In the genomic region with DNA sequence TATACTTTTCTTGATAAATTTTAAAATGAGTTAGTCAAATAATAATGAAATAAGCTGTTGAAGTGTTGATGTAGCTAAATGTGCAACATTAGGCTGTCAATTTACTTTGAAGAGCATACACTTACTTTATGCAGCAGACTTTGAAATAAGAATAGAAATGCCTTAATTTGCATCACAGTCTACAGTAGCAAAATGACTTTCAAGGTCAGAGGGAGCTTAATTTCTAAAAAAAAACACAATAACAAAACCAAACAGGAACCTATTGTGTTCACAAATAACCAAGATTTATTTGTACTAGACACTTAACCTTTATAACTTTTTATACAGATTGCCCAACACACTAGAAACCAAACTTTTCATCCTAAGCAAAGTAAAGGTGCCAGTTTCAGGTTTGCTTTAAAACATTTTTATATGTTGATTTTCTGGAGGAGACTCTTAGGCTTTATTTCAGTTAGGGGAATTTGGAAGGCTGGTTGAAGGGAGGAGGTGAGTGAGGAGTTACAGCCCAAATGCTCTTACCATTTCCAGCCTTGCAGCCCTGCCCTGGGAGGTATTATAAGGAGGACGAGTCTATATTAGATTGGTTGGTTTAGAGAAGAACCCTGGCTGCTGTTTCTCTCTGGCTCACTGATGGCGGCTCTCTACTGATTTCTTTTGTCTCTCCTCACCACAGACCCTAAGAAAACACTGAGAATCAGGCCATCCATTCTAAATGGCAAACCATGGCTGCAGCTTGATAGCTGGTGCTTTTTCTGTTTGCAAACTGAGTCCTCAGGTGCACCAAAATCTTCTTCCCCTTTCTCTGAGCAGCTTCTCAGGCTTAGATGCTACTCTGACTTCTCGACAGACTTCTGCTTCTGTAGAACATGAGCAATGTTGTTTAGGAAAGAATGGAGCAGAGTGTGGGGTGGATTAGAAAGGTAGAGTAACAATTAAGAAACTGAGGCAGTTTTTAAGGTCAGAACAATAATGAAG, we compare ENCODE assay signal across 12 cellular contexts. TPM values are rescaled to one million over a fixed set of nuclear protein-coding genes. Genes with fewer than 3 reads are reported as not detected.
DNase-seq lines count a peak whose midpoint lies in the region; ATAC-seq, FAIRE-seq and TF ChIP-seq lines count a peak whose summit lies in the region.
"Had no signal": no experiment of that assay in that cellular context is flagged by ENCODE, and none has a peak within 500 bp of the region (broad histone marks: within the 10 kb centered on the region; RNA-seq: fewer than 3 reads in every experiment).

No MANE protein-coding gene starts in this region.

- POLR2A ChIA-PET in H1 (lab: Charles Lee; ENCODE audit: partially characterized antibody), result interaction anchor here (1.3 to 1.4 kb wide), 2 partner anchors 10 to 54 kb away, joined by 3 to 4 read pairs; no protein-coding TSS in a partner anchor

- no peaks in the 10 kb centered on the region for H3K79me1 ChIP-seq in H1 (ENCODE audit: low read depth, low read length)

- no peak overlapping the region for H3K23ac ChIP-seq in H1 (ENCODE audit: insufficient read length)

- H3K23me2 ChIP-seq in H1 (ENCODE audit: low read depth, low read length), result no peaks in the 10 kb centered on the region; the same call in 1 of the 2 replicates

- H2BK15ac ChIP-seq in H1 (ENCODE audit: low read length), result peak overlapping the region; percentile 23; the same call in 1 of the 2 replicates

- H2BK20ac ChIP-seq in H1 (ENCODE audit: low read length), result no peak overlapping the region

- H4K5ac ChIP-seq in H1 (ENCODE audit: insufficient read length, low read depth, low read length), result no peak overlapping the region

- WGBS in H1 (ENCODE audit: extremely low coverage in 1 of 2, insufficient coverage in 1 of 2, insufficient read length in 1 of 2, insufficient replicate concordance in 2 of 2, low coverage in 1 of 2, low lambda C conversion rate in 2 of 2, missing lambda C conversion rate in 1 of 2), 2 experiments, result 81% methylated on average over 3 of the region's 3 CpGs; no CpG with 5 or more reads in 1 of the 2 experiments
- 88 to 95% (median 90%) methylated on average over 3 of the region's 3 CpGs for WGBS in psoas muscle, 3 donors

- H3K4me1 ChIP-seq in H1 (replicated peaks in 1 of 4; ENCODE audit: control insufficient read depth in 3 of 4, insufficient read depth in 4 of 4, low read length in 3 of 4) (peaks cover 0 to 10% (median 2%) of the 10 kb centered on the region in 4 experiments; a peak in 2 of 7 replicates), psoas muscle (no peaks in the 10 kb centered on the region)
- H3K4me1 ChIP-seq: heart right ventricle had no signal

- H4K8ac ChIP-seq in H1 (ENCODE audit: extremely low read depth, insufficient read depth, low read length), result no peak overlapping the region

- CTCF ChIA-PET in H1 (lab: Charles Lee; ENCODE audit: partially characterized antibody), result interaction anchor here (1.3 to 1.6 kb wide), 2 partner anchors 10 to 31 kb away, joined by 4 to 5 read pairs; no protein-coding TSS in a partner anchor

- H2AK5ac ChIP-seq in H1 (ENCODE audit: low read depth, low read length), result no peak overlapping the region

- no peak for DNase-seq in H1 (ENCODE audit: low read depth in 1 of 2, low spot score in 2 of 2)
- no peak for DNase-seq in cerebellar cortex (ENCODE audit: low spot score)
- DNase-seq in psoas muscle, result no peak
- DNase-seq in activated T-cell treated with anti-CD3 and anti-CD28 coated beads, Interleukin-2, amount 50 U/mL, for 48 hours, result no peak
- no peak for DNase-seq in inferior parietal cortex (ENCODE audit: extremely low spot score)
- DNase-seq: activated CD4-positive, CD25-positive, alpha-beta regulatory T cell; H7; heart right ventricle; stimulated activated naive CD4-positive, alpha-beta T cell treated with Interleukin-2 at 50 U/mL for 16 hours had no signal

- no peak overlapping the region for H3K56ac ChIP-seq in H1 (replicated peaks; ENCODE audit: insufficient read length, low read depth, low read length)

- H4K20me1 ChIP-seq in H1 (replicated peaks in 1 of 2; ENCODE audit: control insufficient read depth in 1 of 2, insufficient read depth in 2 of 2, low read length in 2 of 2), result no peaks in the 10 kb centered on the region

- no peak for TF ChIP-seq CTCF in H1 (IDR thresholded peaks at IDR 0.05; ENCODE audit: control extremely low read depth in 1 of 3, insufficient read depth in 1 of 3, low read depth in 1 of 3, low read length in 3 of 3)
- TF ChIP-seq CTCF in psoas muscle (IDR thresholded peaks at IDR 0.05), result no peak

- no peak overlapping the region for H3K4ac ChIP-seq in H1 (replicated peaks; ENCODE audit: insufficient read length, low read depth, low read length)

- H3K36me3 ChIP-seq in H1 (ENCODE audit: control insufficient read depth in 2 of 4, insufficient read depth in 4 of 4, low read length in 3 of 4), result no peaks in the 10 kb centered on the region
- H3K36me3 ChIP-seq in psoas muscle (ENCODE audit: insufficient read depth in 1 of 2, low read depth in 1 of 2), result no peaks in the 10 kb centered on the region
- H3K36me3 ChIP-seq: heart right ventricle had no signal

- no peak for TF ChIP-seq EP300 in H1 (IDR thresholded peaks at IDR 0.05; ENCODE audit: borderline replicate concordance in 1 of 2, low read depth in 2 of 2, low read length in 2 of 2)

- no peak for TF ChIP-seq RAD21 in H1 (IDR thresholded peaks at IDR 0.05 in 1 of 2, conservative IDR thresholded peaks at IDR 0.05 in 1 of 2; ENCODE audit: low read depth in 2 of 2, low read length in 2 of 2)

- H2BK5ac ChIP-seq in H1 (ENCODE audit: low read depth, low read length), result peak overlapping the region; percentile 13; the same call in 1 of the 2 replicates

- peak overlapping the region; percentile 73; the same call in 1 of the 2 replicates for H3K18ac ChIP-seq in H1 (ENCODE audit: extremely low read depth, low read length)

- no peak for FAIRE-seq in H1 (lab: Jason Lieb, UNC)

- H2BK120ac ChIP-seq in H1 (replicated peaks; ENCODE audit: low read depth, low read length), result no peak overlapping the region

- no peaks in the 10 kb centered on the region for H3K79me2 ChIP-seq in H1 (ENCODE audit: control insufficient read depth in 1 of 2, insufficient read depth in 2 of 2, low read length in 2 of 2)

- H2AFZ ChIP-seq in H1 (ENCODE audit: low read length), result no peak overlapping the region

- H3K4me3 ChIP-seq in H1 (ENCODE audit: extremely low read depth in 1 of 4, insufficient read depth in 2 of 4, low read depth in 3 of 4, low read length in 4 of 4) (no peak overlapping the region), psoas muscle (no peak overlapping the region)
- H3K4me3 ChIP-seq: heart right ventricle had no signal

- intact Hi-C loops in psoas muscle (cut with DNase I), result no loop called here

- H3K27me3 ChIP-seq in H1 (replicated peaks in 1 of 4; ENCODE audit: control insufficient read depth in 3 of 4, extremely low read depth in 1 of 4, insufficient read depth in 3 of 4, low read length in 3 of 4) (no peaks in the 10 kb centered on the region), psoas muscle (ENCODE audit: insufficient read depth in 3 of 3, low read length in 2 of 3) (no peaks in the 10 kb centered on the region)
- H3K27me3 ChIP-seq: heart right ventricle had no signal

- H3K14ac ChIP-seq in H1 (ENCODE audit: insufficient read length), result no peak overlapping the region

- 0 out of 2 replicates have a peak overlapping the region, but pooled peaks have one; percentile 21 for H2BK12ac ChIP-seq in H1 (ENCODE audit: low read depth, low read length)

- no peaks in the 10 kb centered on the region for H3K9me3 ChIP-seq in H1 (ENCODE audit: insufficient read depth in 2 of 2, low read depth in 1 of 2, low read length in 1 of 2)
- no peaks in the 10 kb centered on the region for H3K9me3 ChIP-seq in psoas muscle
- H3K9me3 ChIP-seq: heart right ventricle had no signal

- H3K27ac ChIP-seq in H1 (ENCODE audit: low read depth, low read length) (no peak overlapping the region), psoas muscle (no peak overlapping the region)
- H3K27ac ChIP-seq: heart right ventricle had no signal

- no peak overlapping the region for H3K4me2 ChIP-seq in H1 (ENCODE audit: insufficient read depth in 1 of 2, low read depth in 2 of 2, low read length in 2 of 2)

- no peak for TF ChIP-seq POLR2A in H1 (IDR thresholded peaks at IDR 0.05; ENCODE audit: control extremely low read depth in 1 of 2, low read depth in 2 of 2, low read length in 2 of 2)

- no peak overlapping the region for H4K91ac ChIP-seq in H1 (replicated peaks; ENCODE audit: insufficient read length, low read length)

- ATAC-seq in GM18517 (IDR thresholded peaks at IDR 0.05; ENCODE audit: unreplicated experiment) (peak; percentile 70), GM21447 (IDR thresholded peaks at IDR 0.05; ENCODE audit: unreplicated experiment) (peak; percentile 63), HG03103 (IDR thresholded peaks at IDR 0.05; ENCODE audit: low read depth, unreplicated experiment) (peak; percentile 49), psoas muscle (no peak)
- ATAC-seq: heart right ventricle had no signal

- H3K9ac ChIP-seq in H1 (replicated peaks in 1 of 4; ENCODE audit: extremely low read depth in 1 of 4, low read depth in 3 of 4, low read length in 3 of 4), result no peak overlapping the region

TF ChIP-seq in H1, 55 proteins besides CTCF, POLR2A, EP300 and RAD21 (continues in another document):
- TF ChIP-seq KDM1A (IDR thresholded peaks at IDR 0.05; ENCODE audit: borderline replicate concordance, low read length) (no peak), SUZ12 (IDR thresholded peaks at IDR 0.05; ENCODE audit: low read length) (no peak), BCL11A (IDR thresholded peaks at IDR 0.05; ENCODE audit: low read depth in 2 of 2, low read length in 2 of 2) (no peak), RNF2 (IDR thresholded peaks at IDR 0.05; ENCODE audit: borderline replicate concordance, low read depth, low read length, missing control alignments, poor library complexity, severe bottlenecking) (no peak), PHF8 (conservative IDR thresholded peaks at IDR 0.05; ENCODE audit: low read depth, low read length) (no peak), NRF1 (IDR thresholded peaks at IDR 0.05; ENCODE audit: low read depth, low read length) (no peak), ASH2L (IDR thresholded peaks at IDR 0.05; ENCODE audit: low read length) (no peak), YY1 (IDR thresholded peaks at IDR 0.05; ENCODE audit: low read depth, low read length) (no peak), SIX5 (IDR thresholded peaks at IDR 0.05; ENCODE audit: low read depth, low read length) (no peak), POU5F1 (IDR thresholded peaks at IDR 0.05; ENCODE audit: low read depth, low read length) (no peak)

RNA-seq across cellular contexts. Expression of a gene that starts 55.2 kb away (rescaled TPM):
- 105 and 106 TPM in 2 replicates for total RNA-seq in H1 (2021; fragmentation: NEBNext Ultra II Directional; extraction: Animal tissue kit (Norgen Biotek cat#: 25700))
- polyA plus RNA-seq in H1 (2011; rRNA removed) (41.6 and 60.2 TPM in 2 replicates), psoas muscle (10 to 100 TPM; 10.8 to 24.8 (median 13.3) TPM)
- polyA plus RNA-seq in H1 (2011; cell fraction: cytosol; rRNA removed), result 70.3 TPM
- 9.3 TPM for polyA plus RNA-seq in H1 (2011; cell fraction: nucleus; rRNA removed)
- polyA plus RNA-seq in H1 (2012, experiment 1 of 2), result 84.2 to 96.8 TPM (median 91.6 TPM) in 4 replicates
- polyA plus RNA-seq in H1 (2012, experiment 2 of 2), result 174 TPM
- 109 TPM for polyA plus RNA-seq in H1 (2013, experiment 1 of 2)
- polyA plus RNA-seq in H1 (2013, experiment 2 of 2), result 104 TPM
- polyA minus RNA-seq in H1 (2011; rRNA and poly(A)+ RNA removed), result 7.1 and 11.5 TPM in 2 replicates
- 13.4 TPM for polyA minus RNA-seq in H1 (2011; cell fraction: cytosol; rRNA and poly(A)+ RNA removed)
- polyA minus RNA-seq in H1 (2011; cell fraction: nucleus; rRNA and poly(A)+ RNA removed), result 14.5 TPM
- 10 to 100 TPM; 13.1 to 18.9 (median 14.5) TPM for total RNA-seq in psoas muscle

Comparison
In these comparisons a context has a peak if more than half of its experiments do, and no peak if none do; other contexts are left out.
1. ATAC-seq: peak in GM18517 (single experiment), GM21447 (single experiment) and HG03103 (single experiment); none in psoas muscle (0 of 4).